2 cellular contexts compared by ENCODE assay signal in genomic region chr4:75325316-75325715, GRCh38.
TF ChIP-seq lines count a peak whose summit lies in the region.

No MANE protein-coding gene starts in this region.

TF ChIP-seq in GM23338, 12 proteins besides CTCF, POLR2A, EP300 and RAD21 (continued from another document):
- TF ChIP-seq ZNF331 (CRISPR knock-in tag; IDR thresholded peaks at IDR 0.05; ENCODE audit: low read depth), result no peak

TF ChIP-seq in H1, 55 proteins besides CTCF, POLR2A, EP300 and RAD21 (continued from another document):
- 0 out of 2 replicates have a peak, but pooled peaks have one; percentile 26 for TF ChIP-seq TEAD4 (IDR thresholded peaks at IDR 0.05; ENCODE audit: low read depth, low read length)
